Comparison of ENCODE assay signal across 8 cellular contexts in genomic region chr1:25336922-25337354, GRCh38. TPM values are rescaled to one million over a fixed set of nuclear protein-coding genes. Genes with fewer than 3 reads are reported as not detected.
DNase-seq lines count a peak whose midpoint lies in the region; ATAC-seq and TF ChIP-seq lines count a peak whose summit lies in the region.
"Not testable (repeated sequence)": the region's sequence is repeated elsewhere in the genome, so short reads cannot be mapped to it uniquely, and the experiment has no call there.

No MANE protein-coding gene starts in this region.

- not testable (repeated sequence) for TF ChIP-seq POLR2A in adrenal gland (IDR thresholded peaks at IDR 0.05)

- H3K4me3 Mint-ChIP-seq in CD8-positive, alpha-beta T cell, result peak overlapping the region; percentile 94
- peak overlapping the region; percentile 92 for H3K4me3 Mint-ChIP-seq in T-helper 1 cell treated with Interleukin-12 subunit alpha and Interleukin-12 subunit beta and Interleukin-4 antibody, amounts not matched to agents 30 μg/mL and 1 μg/mL, for 36 hours
- H3K4me3 Mint-ChIP-seq in stimulated activated effector memory CD8-positive, alpha-beta T cell treated with anti-CD3 and anti-CD28 coated beads, Interleukin-12 subunit alpha, Interleukin-12 subunit beta, amount 100 ng/mL, for 72 hours, result peak overlapping the region; percentile 91

- peak overlapping the region; percentile 92 for H3K27ac Mint-ChIP-seq in CD8-positive, alpha-beta T cell
- H3K27ac Mint-ChIP-seq in T-helper 1 cell treated with Interleukin-12 subunit alpha and Interleukin-12 subunit beta and Interleukin-4 antibody, amounts not matched to agents 30 μg/mL and 1 μg/mL, for 36 hours, result peak overlapping the region; percentile 76
- H3K27ac Mint-ChIP-seq in stimulated activated effector memory CD8-positive, alpha-beta T cell treated with anti-CD3 and anti-CD28 coated beads, Interleukin-12 subunit alpha, Interleukin-12 subunit beta, amount 100 ng/mL, for 72 hours, result peak overlapping the region; percentile 83

- H3K9me3 Mint-ChIP-seq in CD8-positive, alpha-beta T cell; T-helper 1 cell treated with Interleukin-12 subunit alpha and Interleukin-12 subunit beta and Interleukin-4 antibody, amounts not matched to agents 30 μg/mL and 1 μg/mL, for 36 hours; stimulated activated effector memory CD8-positive, alpha-beta T cell treated with anti-CD3 and anti-CD28 coated beads, Interleukin-12 subunit alpha, Interleukin-12 subunit beta, amount 100 ng/mL, for 72 hours: not testable (repeated sequence)

- H3K27me3 ChIP-seq in CD8-positive, alpha-beta T cell (ENCODE audit: insufficient read depth, low read length); adrenal gland; muscle layer of duodenum (ENCODE audit: low read depth, low read length): not testable (repeated sequence)

- peak; percentile 5 for ATAC-seq in CD8-positive, alpha-beta T cell
- peak; percentile 40 for ATAC-seq in GM21723 (IDR thresholded peaks at IDR 0.05; ENCODE audit: unreplicated experiment)
- peak; percentile 5 for ATAC-seq in stimulated activated effector memory CD8-positive, alpha-beta T cell treated with anti-CD3 and anti-CD28 coated beads, Interleukin-12 subunit alpha, Interleukin-12 subunit beta, amount 100 ng/mL, for 72 hours

- peaks cover 35% of the 10 kb centered on the region for H3K36me3 Mint-ChIP-seq in CD8-positive, alpha-beta T cell
- H3K36me3 Mint-ChIP-seq in T-helper 1 cell treated with Interleukin-12 subunit alpha and Interleukin-12 subunit beta and Interleukin-4 antibody, amounts not matched to agents 30 μg/mL and 1 μg/mL, for 36 hours (ENCODE audit: low read depth), result peaks cover 29% of the 10 kb centered on the region
- H3K36me3 Mint-ChIP-seq in stimulated activated effector memory CD8-positive, alpha-beta T cell treated with anti-CD3 and anti-CD28 coated beads, Interleukin-12 subunit alpha, Interleukin-12 subunit beta, amount 100 ng/mL, for 72 hours, result peaks cover 48% of the 10 kb centered on the region

- peak overlapping the region; percentile 65 for H3K27ac ChIP-seq in CD8-positive, alpha-beta T cell (ENCODE audit: low read depth, low read length)
- peak overlapping the region in 2 of 5 donors; percentile 17 to 56 for H3K27ac ChIP-seq in adrenal gland
- not testable (repeated sequence) for H3K27ac ChIP-seq in muscle layer of duodenum (ENCODE audit: low read length)

- H3K36me3 ChIP-seq in CD8-positive, alpha-beta T cell (ENCODE audit: insufficient read depth, low read length); adrenal gland (replicated peaks in 1 of 2); muscle layer of duodenum (ENCODE audit: control insufficient read depth in 1 of 2, insufficient read depth in 2 of 2, low read length in 2 of 2): not testable (repeated sequence)

- peaks cover 47% of the 10 kb centered on the region for H3K4me1 Mint-ChIP-seq in CD8-positive, alpha-beta T cell (ENCODE audit: low read depth)
- peaks cover 29% of the 10 kb centered on the region for H3K4me1 Mint-ChIP-seq in T-helper 1 cell treated with Interleukin-12 subunit alpha and Interleukin-12 subunit beta and Interleukin-4 antibody, amounts not matched to agents 30 μg/mL and 1 μg/mL, for 36 hours (ENCODE audit: low read depth)
- peaks cover 32% of the 10 kb centered on the region for H3K4me1 Mint-ChIP-seq in stimulated activated effector memory CD8-positive, alpha-beta T cell treated with anti-CD3 and anti-CD28 coated beads, Interleukin-12 subunit alpha, Interleukin-12 subunit beta, amount 100 ng/mL, for 72 hours

- intact Hi-C loops in CD8-positive, alpha-beta T cell (cut with DNase I, micrococcal nuclease), result loop anchor here in 1 of 2 experiments (5.0 kb wide), 1 partner anchor 90 kb away; the partner anchor contains the start of gene RSRP1
- intact Hi-C loops in adrenal gland (cut with DNase I), result not testable (repeated sequence)

- peak in 5 of 7 experiments; percentile 11 to 62 (median 36) for DNase-seq in CD8-positive, alpha-beta T cell
- peak; percentile 19 for DNase-seq in KG1 (lab: John Stamatoyannopoulos, UW)
- DNase-seq in adrenal gland, result peak in 4 of 7 donors; percentile 46 to 63 (median 52)
- DNase-seq in germinal center (ENCODE audit: low spot score), result peak; percentile 9
- peak in 1 of 2 donors; percentile 73 for DNase-seq in stimulated activated effector memory CD8-positive, alpha-beta T cell treated with anti-CD3 and anti-CD28 coated beads, Interleukin-12 subunit alpha, Interleukin-12 subunit beta, amount 100 ng/mL, for 72 hours (ENCODE audit: low spot score in 2 of 2)

- CTCF ChIA-PET in CD8-positive, alpha-beta T cell (lab: Charles Lee), result not testable (repeated sequence)

- H3K27me3 Mint-ChIP-seq in CD8-positive, alpha-beta T cell (ENCODE audit: low read depth); T-helper 1 cell treated with Interleukin-12 subunit alpha and Interleukin-12 subunit beta and Interleukin-4 antibody, amounts not matched to agents 30 μg/mL and 1 μg/mL, for 36 hours (ENCODE audit: low read depth): not testable (repeated sequence)

- not testable (repeated sequence) for H3K9me3 ChIP-seq in CD8-positive, alpha-beta T cell (ENCODE audit: low read length); adrenal gland (replicated peaks in 1 of 3); muscle layer of duodenum (ENCODE audit: control insufficient read depth in 1 of 2, low read length in 2 of 2)

- TF ChIP-seq CTCF in CD8-positive, alpha-beta T cell (IDR thresholded peaks at IDR 0.05); adrenal gland (IDR thresholded peaks at IDR 0.05): not testable (repeated sequence)

- POLR2A ChIA-PET in CD8-positive, alpha-beta T cell (lab: Charles Lee), result not testable (repeated sequence)

- peaks cover 23% of the 10 kb centered on the region for H3K4me1 ChIP-seq in CD8-positive, alpha-beta T cell (ENCODE audit: insufficient read depth, low read length)
- H3K4me1 ChIP-seq in adrenal gland (replicated peaks in 1 of 2) (peaks cover 13 to 29% of the 10 kb centered on the region in 2 donors), muscle layer of duodenum (ENCODE audit: control insufficient read depth in 1 of 2, insufficient read depth in 2 of 2, low read length in 2 of 2) (peaks cover 14 to 18% of the 10 kb centered on the region in 2 donors)

- 0 to 2% (median 0%) methylated on average over 4 to 26 of the region's 29 CpGs for WGBS in adrenal gland, 4 donors

- H3K4me3 ChIP-seq in CD8-positive, alpha-beta T cell (ENCODE audit: low read depth, low read length), result peak overlapping the region; percentile 78
- peak overlapping the region in 3 of 4 donors; percentile 21 to 66 (median 49) for H3K4me3 ChIP-seq in adrenal gland
- peak overlapping the region; percentile 74 to 89 for H3K4me3 ChIP-seq in muscle layer of duodenum (ENCODE audit: low read depth in 1 of 2, low read length in 2 of 2)

RNA-seq across cellular contexts. Expression of gene TMEM50A, which starts 1.2 kb away (rescaled TPM):
- total RNA-seq in CD8-positive, alpha-beta T cell, result 100 to 1,000 TPM; 103 to 118 TPM
- 100 to 1,000 TPM; 115 to 230 (median 167) TPM for total RNA-seq in adrenal gland
- polyA plus RNA-seq in adrenal gland, result 100 to 1,000 TPM in 2 of 3 donors, 10 to 100 TPM in 1; 77.5 to 177 (median 154) TPM
